ENCODE assay signal across 15 cellular contexts in the genomic region with DNA sequence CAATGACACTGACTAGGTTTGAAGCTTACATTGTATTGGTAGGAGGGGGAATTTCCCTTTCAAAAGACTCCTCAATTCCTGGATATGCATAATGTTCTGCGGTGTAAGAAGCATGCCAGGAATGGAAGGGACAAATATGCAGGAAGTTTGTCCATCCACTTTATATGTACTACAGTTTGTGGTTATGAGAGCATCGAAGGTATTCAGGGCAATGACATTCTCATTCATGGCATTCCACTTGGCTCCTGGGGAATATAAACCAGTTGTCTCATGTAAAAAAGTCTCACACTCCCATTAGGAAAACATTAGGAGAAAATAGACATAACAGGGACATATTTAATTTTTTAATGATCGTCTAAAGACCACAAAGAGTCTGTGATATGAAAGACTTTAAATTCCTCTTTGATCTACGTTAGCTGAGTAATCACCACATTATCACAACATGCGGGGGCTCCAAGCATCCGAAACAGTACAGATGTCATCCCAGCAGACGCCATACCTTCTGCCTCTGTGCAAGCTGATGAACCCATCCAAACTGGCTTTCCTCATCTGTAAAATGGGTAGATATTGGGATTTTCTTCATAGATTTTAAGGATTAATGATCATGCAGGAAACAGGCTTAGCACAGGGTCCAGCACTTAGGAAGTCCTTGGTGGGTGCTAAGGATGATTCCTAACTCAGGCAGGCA.
DNase-seq lines count a peak whose midpoint lies in the region; ATAC-seq and TF ChIP-seq lines count a peak whose summit lies in the region.
"Had no signal": no experiment of that assay in that cellular context is flagged by ENCODE, and none has a peak within 500 bp of the region (broad histone marks: within the 10 kb centered on the region; RNA-seq: fewer than 3 reads in every experiment).

No MANE protein-coding gene starts in this region.

- TF ChIP-seq CTCF in SK-N-SH (IDR thresholded peaks at IDR 0.05) (no peak), fibroblast of mammary gland (conservative IDR thresholded peaks at IDR 0.05; ENCODE audit: control insufficient read depth, insufficient read depth, low read depth, low read length) (no peak), smooth muscle cell (IDR thresholded peaks at IDR 0.05; ENCODE audit: borderline replicate concordance, insufficient read depth, poor library complexity, severe bottlenecking) (no peak), mesothelial cell of epicardium (IDR thresholded peaks at IDR 0.05; ENCODE audit: unreplicated experiment) (no peak)

- CTCF ChIA-PET in SK-N-SH (lab: Yijun Ruan, JAX): no interaction called here

- H3K4me2 ChIP-seq in SK-N-SH: peak overlapping the region; percentile 3
- peak overlapping the region; percentile 44 for H3K4me2 ChIP-seq in smooth muscle cell

- H3K9me3 Mint-ChIP-seq in mesothelial cell of epicardium: no peaks in the 10 kb centered on the region
- H3K9me3 Mint-ChIP-seq: IgD-negative memory B cell had no signal

- no peaks in the 10 kb centered on the region for H3K27me3 ChIP-seq in SK-N-SH (ENCODE audit: insufficient read depth)
- H3K27me3 ChIP-seq in smooth muscle cell (ENCODE audit: low read depth): no peaks in the 10 kb centered on the region
- H3K27me3 ChIP-seq: dorsolateral prefrontal cortex had no signal

- TF ChIP-seq EP300 in SK-N-SH (IDR thresholded peaks at IDR 0.05; ENCODE audit: borderline replicate concordance in 1 of 2, low read depth in 1 of 2, low read length in 1 of 2): peak; percentile 44 to 96; a peak in 3 of 4 replicates

- 51% methylated on average over 7 of the region's 7 CpGs for WGBS in SK-N-SH (ENCODE audit: low lambda C conversion rate)
- 23% methylated on average over 7 of the region's 7 CpGs for WGBS in smooth muscle cell (ENCODE audit: low lambda C conversion rate)

- H3K9me2 ChIP-seq in SK-N-SH: no peaks in the 10 kb centered on the region

- H3F3A ChIP-seq in SK-N-SH (replicated peaks; ENCODE audit: insufficient read depth): peaks cover 36% of the 10 kb centered on the region
- peaks cover 11% of the 10 kb centered on the region for H3F3A ChIP-seq in smooth muscle cell (ENCODE audit: low read depth)

- H3K4me3 Mint-ChIP-seq in mesothelial cell of epicardium: no peak overlapping the region
- H3K4me3 Mint-ChIP-seq: IgD-negative memory B cell; T-helper 1 cell treated with Interleukin-12 subunit alpha and Interleukin-12 subunit beta and Interleukin-4 antibody, amounts not matched to agents 30 μg/mL and 1 μg/mL, for 36 hours had no signal

- TF ChIP-seq RAD21 in SK-N-SH (IDR thresholded peaks at IDR 0.05; ENCODE audit: low read length): no peak

- H3K4me1 Mint-ChIP-seq in mesothelial cell of epicardium: peaks cover 3% of the 10 kb centered on the region

- POLR2A ChIA-PET in SK-N-SH (lab: Yijun Ruan, JAX): no interaction called here

- H3K4me3 ChIP-seq in SK-N-SH (ENCODE audit: low read depth in 2 of 2, low read length in 1 of 2) (no peak overlapping the region), fibroblast of mammary gland (ENCODE audit: control insufficient read depth, low read depth, low read length) (no peak overlapping the region), smooth muscle cell (no peak overlapping the region)
- H3K4me3 ChIP-seq: dorsolateral prefrontal cortex had no signal

- H3K9me3 ChIP-seq in SK-N-SH: no peaks in the 10 kb centered on the region
- no peaks in the 10 kb centered on the region for H3K9me3 ChIP-seq in smooth muscle cell (replicated peaks; ENCODE audit: low read depth)

- H3K27me3 Mint-ChIP-seq in mesothelial cell of epicardium (ENCODE audit: low read depth): no peaks in the 10 kb centered on the region
- H3K27me3 Mint-ChIP-seq: IgD-negative memory B cell had no signal

- H3K27ac Mint-ChIP-seq in mesothelial cell of epicardium: no peak overlapping the region
- H3K27ac Mint-ChIP-seq: IgD-negative memory B cell; T-helper 1 cell treated with Interleukin-12 subunit alpha and Interleukin-12 subunit beta and Interleukin-4 antibody, amounts not matched to agents 30 μg/mL and 1 μg/mL, for 36 hours had no signal

- H3K4me1 ChIP-seq in SK-N-SH (ENCODE audit: control insufficient read depth in 1 of 2, insufficient read depth in 2 of 2, low read depth in 1 of 2, low read length in 1 of 2) (peaks cover 2 to 21% of the 10 kb centered on the region in 2 experiments; a peak in 3 of 4 replicates), smooth muscle cell (ENCODE audit: low read depth) (no peaks in the 10 kb centered on the region)

- intact Hi-C loops in Right ventricle myocardium superior (cut with DNase I): no loop called here

- no peaks in the 10 kb centered on the region for H3K79me2 ChIP-seq in SK-N-SH (ENCODE audit: insufficient read depth)
- no peaks in the 10 kb centered on the region for H3K79me2 ChIP-seq in smooth muscle cell (ENCODE audit: low read depth)

- H2AFZ ChIP-seq in SK-N-SH (ENCODE audit: low read depth) (no peak overlapping the region), smooth muscle cell (ENCODE audit: low read depth) (no peak overlapping the region)

- ATAC-seq in Right ventricle myocardium superior (ENCODE audit: poor library complexity): no peak

- no peaks in the 10 kb centered on the region for H4K20me1 ChIP-seq in SK-N-SH (ENCODE audit: insufficient read depth)
- no peaks in the 10 kb centered on the region for H4K20me1 ChIP-seq in smooth muscle cell (ENCODE audit: low read depth)

- no peaks in the 10 kb centered on the region for H3K36me3 Mint-ChIP-seq in mesothelial cell of epicardium
- H3K36me3 Mint-ChIP-seq: IgD-negative memory B cell had no signal

- H3K36me3 ChIP-seq in SK-N-SH (replicated peaks in 1 of 2; ENCODE audit: control insufficient read depth in 1 of 2, insufficient read depth in 2 of 2, low read length in 1 of 2) (no peaks in the 10 kb centered on the region), smooth muscle cell (ENCODE audit: low read depth) (no peaks in the 10 kb centered on the region)

- DNase-seq in GM04504 (ENCODE audit: low read depth) (peak; percentile 90), SK-N-SH (no peak), fibroblast of mammary gland (ENCODE audit: low read depth) (peak; percentile 92), smooth muscle cell (lab: John Stamatoyannopoulos, UW; ENCODE audit: unreplicated experiment) (no peak), nucleus accumbens (lab: John Stamatoyannopoulos, UW) (no peak), mesothelial cell of epicardium (ENCODE audit: low spot score in 2 of 2, unreplicated experiment in 2 of 2) (no peak), Right ventricle myocardium superior (no peak)
- DNase-seq: activated CD4-positive, alpha-beta T cell treated with anti-CD3 and anti-CD28 coated beads, Interleukin-2, amount 50 U/mL, for 48 hours; activated naive CD4-positive, alpha-beta T cell; DMS 273 treated with DMSO at 0.1 percent for 48 hours; dorsolateral prefrontal cortex; NK-92 treated with Interleukin-12 subunit alpha and Interleukin-12 subunit beta, amount 100 ng/mL, for 24 hours; small intestine had no signal

- H3K9ac ChIP-seq in SK-N-SH (peak overlapping the region; percentile 44; the same call in 1 of the 2 replicates), smooth muscle cell (ENCODE audit: low read depth) (no peak overlapping the region)

- peak overlapping the region; percentile 70 to 92; a peak in 3 of 4 replicates for H3K27ac ChIP-seq in SK-N-SH (ENCODE audit: low read depth in 2 of 2, low read length in 1 of 2)
- peak overlapping the region; percentile 90 for H3K27ac ChIP-seq in smooth muscle cell (ENCODE audit: low read depth)
- H3K27ac ChIP-seq: dorsolateral prefrontal cortex had no signal

TF ChIP-seq in SK-N-SH, 30 proteins besides CTCF, POLR2A, EP300 and RAD21 (continues in another document):
- TF ChIP-seq FOSL2 (IDR thresholded peaks at IDR 0.05; ENCODE audit: borderline replicate concordance, low read depth) (peak; percentile 79; the same call in 1 of the 2 replicates), SMC3 (IDR thresholded peaks at IDR 0.05; ENCODE audit: low read depth, low read length) (no peak; the same call in 1 of the 2 replicates)
- TF ChIP-seq, protein P1, sequence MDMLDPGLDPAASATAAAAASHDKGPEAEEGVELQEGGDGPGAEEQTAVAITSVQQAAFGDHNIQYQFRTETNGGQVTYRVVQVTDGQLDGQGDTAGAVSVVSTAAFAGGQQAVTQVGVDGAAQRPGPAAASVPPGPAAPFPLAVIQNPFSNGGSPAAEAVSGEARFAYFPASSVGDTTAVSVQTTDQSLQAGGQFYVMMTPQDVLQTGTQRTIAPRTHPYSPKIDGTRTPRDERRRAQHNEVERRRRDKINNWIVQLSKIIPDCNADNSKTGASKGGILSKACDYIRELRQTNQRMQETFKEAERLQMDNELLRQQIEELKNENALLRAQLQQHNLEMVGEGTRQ (IDR thresholded peaks at IDR 0.05; ENCODE audit: borderline replicate concordance, low read depth, low read length): no peak
- TF ChIP-seq, protein P2, sequence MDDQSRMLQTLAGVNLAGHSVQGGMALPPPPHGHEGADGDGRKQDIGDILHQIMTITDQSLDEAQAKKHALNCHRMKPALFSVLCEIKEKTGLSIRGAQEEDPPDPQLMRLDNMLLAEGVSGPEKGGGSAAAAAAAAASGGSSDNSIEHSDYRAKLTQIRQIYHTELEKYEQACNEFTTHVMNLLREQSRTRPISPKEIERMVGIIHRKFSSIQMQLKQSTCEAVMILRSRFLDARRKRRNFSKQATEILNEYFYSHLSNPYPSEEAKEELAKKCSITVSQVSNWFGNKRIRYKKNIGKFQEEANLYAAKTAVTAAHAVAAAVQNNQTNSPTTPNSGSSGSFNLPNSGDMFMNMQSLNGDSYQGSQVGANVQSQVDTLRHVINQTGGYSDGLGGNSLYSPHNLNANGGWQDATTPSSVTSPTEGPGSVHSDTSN (IDR thresholded peaks at IDR 0.05): peak; percentile 86
- TF ChIP-seq, protein P3, sequence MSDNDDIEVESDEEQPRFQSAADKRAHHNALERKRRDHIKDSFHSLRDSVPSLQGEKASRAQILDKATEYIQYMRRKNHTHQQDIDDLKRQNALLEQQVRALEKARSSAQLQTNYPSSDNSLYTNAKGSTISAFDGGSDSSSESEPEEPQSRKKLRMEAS (IDR thresholded peaks at IDR 0.05; ENCODE audit: low read depth): peak; percentile 39; the same call in 1 of the 2 replicates
- TF ChIP-seq, protein P4, sequence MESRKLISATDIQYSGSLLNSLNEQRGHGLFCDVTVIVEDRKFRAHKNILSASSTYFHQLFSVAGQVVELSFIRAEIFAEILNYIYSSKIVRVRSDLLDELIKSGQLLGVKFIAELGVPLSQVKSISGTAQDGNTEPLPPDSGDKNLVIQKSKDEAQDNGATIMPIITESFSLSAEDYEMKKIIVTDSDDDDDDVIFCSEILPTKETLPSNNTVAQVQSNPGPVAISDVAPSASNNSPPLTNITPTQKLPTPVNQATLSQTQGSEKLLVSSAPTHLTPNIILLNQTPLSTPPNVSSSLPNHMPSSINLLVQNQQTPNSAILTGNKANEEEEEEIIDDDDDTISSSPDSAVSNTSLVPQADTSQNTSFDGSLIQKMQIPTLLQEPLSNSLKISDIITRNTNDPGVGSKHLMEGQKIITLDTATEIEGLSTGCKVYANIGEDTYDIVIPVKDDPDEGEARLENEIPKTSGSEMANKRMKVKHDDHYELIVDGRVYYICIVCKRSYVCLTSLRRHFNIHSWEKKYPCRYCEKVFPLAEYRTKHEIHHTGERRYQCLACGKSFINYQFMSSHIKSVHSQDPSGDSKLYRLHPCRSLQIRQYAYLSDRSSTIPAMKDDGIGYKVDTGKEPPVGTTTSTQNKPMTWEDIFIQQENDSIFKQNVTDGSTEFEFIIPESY (IDR thresholded peaks at IDR 0.05; ENCODE audit: borderline replicate concordance, low read depth): peak; percentile 78; the same call in 1 of the 2 replicates

Comparison
In these comparisons a context has a peak if more than half of its experiments do, and no peak if none do; other contexts are left out.
1. DNase-seq: peak in GM04504 (single experiment) and fibroblast of mammary gland (single experiment); none in SK-N-SH (single experiment), smooth muscle cell (single experiment), nucleus accumbens (0 of 56), mesothelial cell of epicardium (0 of 2) and Right ventricle myocardium superior (single experiment).